In the genomic region with DNA sequence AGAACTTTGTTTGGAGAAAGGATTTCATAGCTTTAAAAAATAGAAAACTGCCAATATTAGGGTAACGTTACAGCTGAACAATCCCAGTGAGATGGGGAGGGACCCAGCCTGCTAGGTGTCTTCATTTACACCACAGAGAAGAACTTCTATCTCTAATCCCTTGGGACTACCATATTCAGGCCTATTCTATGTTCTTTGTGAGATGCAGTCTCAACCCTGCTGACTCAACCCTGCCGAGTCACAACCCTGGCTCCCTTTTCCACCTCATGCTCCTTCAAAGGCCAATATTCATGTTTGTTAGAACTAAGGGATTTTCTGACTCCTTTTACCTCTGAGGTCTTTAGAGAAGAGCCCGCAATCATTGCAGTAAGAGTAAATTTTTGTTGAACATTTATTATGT, we compare ENCODE assay signal across 26 cellular contexts.
DNase-seq lines count a peak whose midpoint lies in the region; ATAC-seq and TF ChIP-seq lines count a peak whose summit lies in the region.
"Had no signal": no experiment of that assay in that cellular context is flagged by ENCODE, and none has a peak within 500 bp of the region (broad histone marks: within the 10 kb centered on the region; RNA-seq: fewer than 3 reads in every experiment).

No MANE protein-coding gene starts in this region.

- H3K9me2 ChIP-seq in GM23248 (ENCODE audit: insufficient read depth), result no peaks in the 10 kb centered on the region

- H3K4me2 ChIP-seq in GM23248 (ENCODE audit: unreplicated experiment), result no peak overlapping the region

- H3K4me3 ChIP-seq in GM23248, result no peak overlapping the region
- H3K4me3 ChIP-seq in fibroblast of mammary gland (ENCODE audit: control insufficient read depth, low read depth, low read length), result no peak overlapping the region
- no peak overlapping the region for H3K4me3 ChIP-seq in skeletal muscle cell (ENCODE audit: low read depth, low read length)
- no peak overlapping the region for H3K4me3 ChIP-seq in dorsolateral prefrontal cortex
- H3K4me3 ChIP-seq: BLaER1 treated with 17β-estradiol and CSF1 and Interleukin-3, amounts not matched to agents 10 nM and 100 nM; GM12878; K562; SK-N-MC had no signal

- H3K36me3 ChIP-seq in GM23248 (ENCODE audit: low read depth), result no peaks in the 10 kb centered on the region
- H3K36me3 ChIP-seq: BLaER1 treated with 17β-estradiol and CSF1 and Interleukin-3, amounts not matched to agents 10 nM and 100 nM had no signal

- H2AFZ ChIP-seq in GM23248, result no peak overlapping the region

- H4K20me1 ChIP-seq in GM23248 (ENCODE audit: insufficient read depth), result no peaks in the 10 kb centered on the region
- H4K20me1 ChIP-seq: BLaER1 treated with 17β-estradiol and CSF1 and Interleukin-3, amounts not matched to agents 10 nM and 100 nM had no signal

- WGBS in GM23248 (ENCODE audit: low coverage in 1 of 2, low lambda C conversion rate in 2 of 2, missing lambda C conversion rate in 2 of 2), 2 experiments, result 66 to 75% methylated on average over 3 of the region's 3 CpGs

- H3K27ac ChIP-seq in GM23248, result no peak overlapping the region
- no peak overlapping the region for H3K27ac ChIP-seq in dorsolateral prefrontal cortex
- H3K27ac ChIP-seq: 22Rv1; BLaER1 treated with 17β-estradiol and CSF1 and Interleukin-3, amounts not matched to agents 10 nM and 100 nM; HL-60; RWPE1; SK-N-MC had no signal

- H3F3A ChIP-seq in GM23248 (ENCODE audit: insufficient read depth), result no peaks in the 10 kb centered on the region

- no peak overlapping the region for H3K9ac ChIP-seq in GM23248
- H3K9ac ChIP-seq: BLaER1 treated with 17β-estradiol and CSF1 and Interleukin-3, amounts not matched to agents 10 nM and 100 nM had no signal

- intact Hi-C loops in left cardiac atrium (cut with DNase I), result no loop called here
- intact Hi-C loops in left ventricle myocardium superior (cut with micrococcal nuclease), result no loop called here
- intact Hi-C loops in dorsolateral prefrontal cortex (cut with DNase I), result no loop called here

- H3K4me1 ChIP-seq in GM23248 (ENCODE audit: insufficient read depth), result no peaks in the 10 kb centered on the region

- no peaks in the 10 kb centered on the region for H3K79me2 ChIP-seq in GM23248 (ENCODE audit: insufficient read depth)

- no peaks in the 10 kb centered on the region for H3K9me3 ChIP-seq in GM23248 (ENCODE audit: low read depth)
- H3K9me3 ChIP-seq: BLaER1 treated with 17β-estradiol and CSF1 and Interleukin-3, amounts not matched to agents 10 nM and 100 nM had no signal

- TF ChIP-seq CTCF in fibroblast of mammary gland (conservative IDR thresholded peaks at IDR 0.05; ENCODE audit: control insufficient read depth, insufficient read depth, low read depth, low read length), result no peak
- TF ChIP-seq CTCF in dorsolateral prefrontal cortex (IDR thresholded peaks at IDR 0.05 in 54 of 56, conservative IDR thresholded peaks at IDR 0.05 in 2 of 56; ENCODE audit: low read depth in 1 of 56, partially characterized antibody in 56 of 56), result no peak
- TF ChIP-seq CTCF in GM13976 (IDR thresholded peaks at IDR 0.05; ENCODE audit: borderline replicate concordance, control extremely low read depth, extremely low read depth, insufficient read depth, missing control alignments), result no peak

- in situ Hi-C loops in GM23248 (cut with MboI), result no loop called here
- in situ Hi-C loops in GM13976 (cut with MboI; ENCODE audit: low sequenced_read_pairs, unreplicated experiment), result no loop called here

- DNase-seq in left cardiac atrium (peak; percentile 31), left ventricle myocardium superior (no peak), GM23248 (peak; percentile 64), fibroblast of mammary gland (ENCODE audit: low read depth) (peak; percentile 53), skeletal muscle cell (ENCODE audit: low read depth) (peak; percentile 3), SHP77 (lab: John Stamatoyannopoulos, UW) (no peak), dorsolateral prefrontal cortex (no peak), GM13976 (ENCODE audit: low spot score) (no peak)
- DNase-seq: CD4-positive, alpha-beta T cell; DMS53; HCEC 1CT; MV-4-11; NCI-H1105; NCI-H1436 treated with DMSO at 0.1 percent for 48 hours; NCI-H1930; NCI-H2107; NCI-H446 treated with DMSO at 0.1 percent for 48 hours; NCI-H526 treated with DMSO at 0.1 percent for 48 hours; SIG-M5 had no signal

- no peaks in the 10 kb centered on the region for H3K27me3 ChIP-seq in GM23248 (replicated peaks; ENCODE audit: insufficient read depth)
- no peaks in the 10 kb centered on the region for H3K27me3 ChIP-seq in dorsolateral prefrontal cortex
- H3K27me3 ChIP-seq: BLaER1 treated with 17β-estradiol and CSF1 and Interleukin-3, amounts not matched to agents 10 nM and 100 nM had no signal

- peak in 1 of 2 donors; percentile 34 for ATAC-seq in left cardiac atrium
- ATAC-seq in left ventricle myocardium superior, result no peak
- ATAC-seq: GM12878, K562 had no signal

Comparison
In these comparisons a context has a peak if more than half of its experiments do, and no peak if none do; other contexts are left out.
1. DNase-seq: peak in left cardiac atrium (single experiment), GM23248 (single experiment), fibroblast of mammary gland (single experiment) and skeletal muscle cell (single experiment); none in left ventricle myocardium superior (single experiment), SHP77 (0 of 2), dorsolateral prefrontal cortex (0 of 10) and GM13976 (single experiment).